Comparison of ENCODE assay signal across 35 cellular contexts in genomic region chr2:52818958-52819357, GRCh38.
"Had no signal": no experiment of that assay in that cellular context is flagged by ENCODE, and none has a peak within 500 bp of the region (broad histone marks: within the 10 kb centered on the region; RNA-seq: fewer than 3 reads in every experiment).

No MANE protein-coding gene starts in this region.

- H3K9me3 ChIP-seq: MG63 had no signal

- H3K27ac ChIP-seq: KMS-11 had no signal

- DNase-seq: Karpas-422, Kasumi-1, KG1, MG63, MM.1S, MV-4-11, NCI-H1048, NCI-H1092, NCI-H1092 treated with DMSO at 0.1 percent for 48 hours, NCI-H1105, NCI-H1105 treated with DMSO at 0.1 percent for 48 hours, NCI-H1417, NCI-H1417 treated with DMSO at 0.1 percent for 48 hours, NCI-H1436, NCI-H1436 treated with DMSO at 0.1 percent for 48 hours, NCI-H146, NCI-H1694, NCI-H1694 treated with DMSO at 0.1 percent for 48 hours, NCI-H187, NCI-H1930, NCI-H2029, NCI-H2029 treated with DMSO at 0.1 percent for 48 hours, NCI-H2081, NCI-H2081 treated with DMSO at 0.1 percent for 48 hours, NCI-H2107, NCI-H2171, NCI-H2171 treated with DMSO at 0.1 percent for 48 hours, NCI-H2227 treated with DMSO at 0.1 percent for 48 hours, NCI-H226, NCI-H345, NCI-H446, NCI-H446 treated with DMSO at 0.1 percent for 48 hours, NCI-H510A, NCI-H510A treated with DMSO at 0.1 percent for 48 hours had no signal

- H3K27me3 ChIP-seq: MG63 had no signal

- H3K4me2 ChIP-seq: KMS-11 had no signal

- H3K9ac ChIP-seq: KMS-11 had no signal

- H3K4me3 ChIP-seq: MG63 had no signal

- H3K36me3 ChIP-seq: MG63 had no signal
